ENCODE assay signal across 2 cellular contexts in genomic region chr17:48799069-48799710, GRCh38.
TF ChIP-seq lines count a peak whose summit lies in the region.

No MANE protein-coding gene starts in this region.

TF ChIP-seq in HEK293, 187 proteins besides CTCF, POLR2A, EP300 and RAD21:
- TF ChIP-seq BCL11B (tag by site-specific recombination; IDR thresholded peaks at IDR 0.05; ENCODE audit: low read depth) (0 out of 2 replicates have a peak, but pooled peaks have one; percentile 18), ZNF530 (tag by site-specific recombination; IDR thresholded peaks at IDR 0.05; ENCODE audit: low read depth) (no peak), OVOL3 (tag by site-specific recombination; IDR thresholded peaks at IDR 0.05) (no peak), ZSCAN30 (tag by site-specific recombination; IDR thresholded peaks at IDR 0.05) (no peak), ZNF214 (tag by site-specific recombination; IDR thresholded peaks at IDR 0.05; ENCODE audit: borderline replicate concordance) (no peak)
- TF ChIP-seq, protein P1, sequence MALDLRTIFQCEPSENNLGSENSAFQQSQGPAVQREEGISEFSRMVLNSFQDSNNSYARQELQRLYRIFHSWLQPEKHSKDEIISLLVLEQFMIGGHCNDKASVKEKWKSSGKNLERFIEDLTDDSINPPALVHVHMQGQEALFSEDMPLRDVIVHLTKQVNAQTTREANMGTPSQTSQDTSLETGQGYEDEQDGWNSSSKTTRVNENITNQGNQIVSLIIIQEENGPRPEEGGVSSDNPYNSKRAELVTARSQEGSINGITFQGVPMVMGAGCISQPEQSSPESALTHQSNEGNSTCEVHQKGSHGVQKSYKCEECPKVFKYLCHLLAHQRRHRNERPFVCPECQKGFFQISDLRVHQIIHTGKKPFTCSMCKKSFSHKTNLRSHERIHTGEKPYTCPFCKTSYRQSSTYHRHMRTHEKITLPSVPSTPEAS (tag by site-specific recombination; IDR thresholded peaks at IDR 0.05) = no peak

TF ChIP-seq in GM12878, 131 proteins besides CTCF, POLR2A, EP300 and RAD21:
- TF ChIP-seq SMAD1 (IDR thresholded peaks at IDR 0.05; ENCODE audit: low read depth, partially characterized antibody) (no peak), CBFB (IDR thresholded peaks at IDR 0.05; ENCODE audit: low read depth) (no peak), ELK1 (IDR thresholded peaks at IDR 0.05; ENCODE audit: low read depth, low read length) (no peak), POLR2AphosphoS5 (IDR thresholded peaks at IDR 0.05; ENCODE audit: low read length) (no peak), POLR2AphosphoS2 (IDR thresholded peaks at IDR 0.05; ENCODE audit: low read depth, low read length) (no peak), BHLHE40 (IDR thresholded peaks at IDR 0.05; ENCODE audit: borderline replicate concordance in 1 of 2, low read depth in 2 of 2, low read length in 1 of 2) (peak in 1 of 2 experiments; percentile 28; a peak in 2 of 4 replicates), JUNB (IDR thresholded peaks at IDR 0.05) (no peak), YBX1 (IDR thresholded peaks at IDR 0.05) (no peak), ZBED1 (IDR thresholded peaks at IDR 0.05; ENCODE audit: borderline replicate concordance) (no peak), NR2F1 (conservative IDR thresholded peaks at IDR 0.05) (peak; percentile 34; the same call in 1 of the 2 replicates), IKZF2 (IDR thresholded peaks at IDR 0.05) (no peak), BRCA1 (IDR thresholded peaks at IDR 0.05; ENCODE audit: low read depth, low read length) (no peak), ZNF384 (IDR thresholded peaks at IDR 0.05; ENCODE audit: borderline replicate concordance, low read depth, low read length) (no peak), ZNF622 (IDR thresholded peaks at IDR 0.05) (no peak)
